ENCODE assay signal across 10 cellular contexts in the genomic region with DNA sequence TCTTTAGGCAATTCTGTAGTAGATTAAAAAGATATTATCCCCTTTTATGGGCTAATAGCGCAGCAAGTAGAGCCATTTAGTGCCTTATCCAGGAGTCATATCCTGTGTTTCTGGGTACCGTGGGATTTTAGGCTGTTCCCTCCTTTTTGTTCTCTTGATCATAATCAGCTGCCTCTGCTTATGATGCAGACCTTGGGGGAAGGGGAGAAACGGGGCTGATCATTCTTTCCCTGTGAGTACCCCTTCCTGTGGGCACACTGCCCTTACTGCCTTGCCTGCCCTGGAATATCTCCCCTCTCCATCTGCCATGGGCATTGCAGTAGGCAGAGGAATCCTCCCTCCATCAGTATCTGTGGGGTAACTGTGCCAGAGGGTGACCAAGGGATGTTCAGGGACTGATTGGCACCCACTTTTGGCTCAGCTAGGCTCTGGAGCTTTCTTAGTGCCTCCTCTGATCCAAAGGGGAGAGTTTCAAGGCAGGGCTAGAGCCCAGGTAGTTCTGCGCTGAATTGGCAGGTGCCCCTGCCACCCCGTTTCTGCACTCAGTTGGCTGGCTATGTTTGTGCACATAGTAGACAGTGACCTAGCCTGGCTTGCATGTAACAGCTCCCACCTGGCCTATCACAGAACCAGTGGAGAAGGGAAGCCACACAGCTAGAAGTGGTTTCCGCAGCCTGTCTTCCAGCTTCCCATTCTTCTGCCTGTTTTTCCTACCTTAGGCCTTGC.
DNase-seq lines count a peak whose midpoint lies in the region; ATAC-seq and TF ChIP-seq lines count a peak whose summit lies in the region.
"Had no signal": no experiment of that assay in that cellular context is flagged by ENCODE, and none has a peak within 500 bp of the region (broad histone marks: within the 10 kb centered on the region; RNA-seq: fewer than 3 reads in every experiment).

No MANE protein-coding gene starts in this region.

- H3K9ac ChIP-seq in GM23248 = peak overlapping the region; percentile 72

- peaks cover 41% of the 10 kb centered on the region for H3F3A ChIP-seq in GM23248 (ENCODE audit: insufficient read depth)

- no peaks in the 10 kb centered on the region for H3K27me3 ChIP-seq in GM23248 (replicated peaks; ENCODE audit: insufficient read depth)

- no peaks in the 10 kb centered on the region for H3K79me2 ChIP-seq in GM23248 (ENCODE audit: insufficient read depth)

- POLR2A ChIA-PET in activated B cell treated with CpG ODN at 0.5 μM for 24 hours (lab: Charles Lee) = interaction anchor here (0.6 kb wide), 1 partner anchor 1166 kb away, joined by 4 read pairs; no protein-coding TSS in a partner anchor

- TF ChIP-seq CTCF in activated B cell treated with CpG ODN at 0.5 μM for 24 hours (IDR thresholded peaks at IDR 0.05) = no peak

- H3K4me1 ChIP-seq in GM23248 (ENCODE audit: insufficient read depth) = peaks cover 50% of the 10 kb centered on the region

- in situ Hi-C loops in GM23248 (cut with MboI) = no loop called here

- H3K36me3 ChIP-seq in GM23248 (ENCODE audit: low read depth) = 0 out of 2 replicates have a peak, but pooled peaks cover 1% of the 10 kb centered on the region

- WGBS in GM23248 (ENCODE audit: low coverage in 1 of 2, low lambda C conversion rate in 2 of 2, missing lambda C conversion rate in 2 of 2), 2 experiments = 34 to 38% methylated on average over 6 of the region's 6 CpGs

- CTCF ChIA-PET in activated B cell treated with CpG ODN at 0.5 μM for 24 hours (lab: Charles Lee) = interaction anchor here (1.3 kb wide), 1 partner anchor 245 kb away, joined by 5 read pairs; no protein-coding TSS in a partner anchor

- peaks cover 80% of the 10 kb centered on the region for H3K36me3 Mint-ChIP-seq in activated B cell treated with CpG ODN at 0.5 μM for 24 hours (ENCODE audit: low read depth)

- intact Hi-C loops in activated B cell treated with CpG ODN at 0.5 μM for 24 hours (cut with micrococcal nuclease) = no loop called here
- intact Hi-C loops in left colon (cut with DNase I, micrococcal nuclease) = no loop called here

- no peaks in the 10 kb centered on the region for H3K9me3 ChIP-seq in GM23248 (ENCODE audit: low read depth)

- H3K27ac Mint-ChIP-seq in activated B cell treated with CpG ODN at 0.5 μM for 24 hours = peak overlapping the region; percentile 80

- H3K27me3 Mint-ChIP-seq in activated B cell treated with CpG ODN at 0.5 μM for 24 hours = no peaks in the 10 kb centered on the region
- H3K27me3 Mint-ChIP-seq: central memory CD8-positive, alpha-beta T cell had no signal

- H3K4me3 ChIP-seq in GM23248 = peak overlapping the region; percentile 1; the same call in 1 of the 2 replicates

- H3K9me3 Mint-ChIP-seq in activated B cell treated with CpG ODN at 0.5 μM for 24 hours = no peaks in the 10 kb centered on the region
- H3K9me3 Mint-ChIP-seq: central memory CD8-positive, alpha-beta T cell had no signal

- H3K4me2 ChIP-seq in GM23248 (ENCODE audit: unreplicated experiment) = peak overlapping the region; percentile 38

- H3K4me1 Mint-ChIP-seq in activated B cell treated with CpG ODN at 0.5 μM for 24 hours = peaks cover 11% of the 10 kb centered on the region
- H3K4me1 Mint-ChIP-seq: central memory CD8-positive, alpha-beta T cell had no signal

- H2AFZ ChIP-seq in GM23248 = peak overlapping the region; percentile 13

- no peak overlapping the region for H3K4me3 Mint-ChIP-seq in activated B cell treated with CpG ODN at 0.5 μM for 24 hours
- H3K4me3 Mint-ChIP-seq: central memory CD8-positive, alpha-beta T cell had no signal

- TF ChIP-seq POLR2A in erythroblast (IDR thresholded peaks at IDR 0.05; ENCODE audit: low read length) = no peak

- no peaks in the 10 kb centered on the region for H4K20me1 ChIP-seq in GM23248 (ENCODE audit: insufficient read depth)

- ATAC-seq in activated B cell treated with CpG ODN at 0.5 μM for 24 hours (ENCODE audit: low read depth) (peak; percentile 51), left colon (peak; percentile 12), GM21619 (IDR thresholded peaks at IDR 0.05; ENCODE audit: unreplicated experiment) (no peak), GM18498 (IDR thresholded peaks at IDR 0.05; ENCODE audit: unreplicated experiment) (no peak)

- H3K9me2 ChIP-seq in GM23248 (ENCODE audit: insufficient read depth) = no peaks in the 10 kb centered on the region

- DNase-seq in 8988T (peak; percentile 25), GM23248 (peak; percentile 84), activated B cell treated with CpG ODN at 0.5 μM for 24 hours (no peak), left colon (no peak), erythroblast (lab: John Stamatoyannopoulos, UW) (no peak), DMS53 (lab: John Stamatoyannopoulos, UW) (no peak)
- DNase-seq: DND-41 had no signal

- H3K27ac ChIP-seq in GM23248 = peak overlapping the region; percentile 95

Comparison
In these comparisons a context has a peak if more than half of its experiments do, and no peak if none do; other contexts are left out.
1. DNase-seq: peak in 8988T (single experiment) and GM23248 (single experiment); none in activated B cell treated with CpG ODN at 0.5 μM for 24 hours (single experiment), left colon (0 of 2), erythroblast (0 of 2) and DMS53 (single experiment).
2. ATAC-seq: peak in activated B cell treated with CpG ODN at 0.5 μM for 24 hours (single experiment) and left colon (single experiment); none in GM21619 (single experiment) and GM18498 (single experiment).